In the genomic region with DNA sequence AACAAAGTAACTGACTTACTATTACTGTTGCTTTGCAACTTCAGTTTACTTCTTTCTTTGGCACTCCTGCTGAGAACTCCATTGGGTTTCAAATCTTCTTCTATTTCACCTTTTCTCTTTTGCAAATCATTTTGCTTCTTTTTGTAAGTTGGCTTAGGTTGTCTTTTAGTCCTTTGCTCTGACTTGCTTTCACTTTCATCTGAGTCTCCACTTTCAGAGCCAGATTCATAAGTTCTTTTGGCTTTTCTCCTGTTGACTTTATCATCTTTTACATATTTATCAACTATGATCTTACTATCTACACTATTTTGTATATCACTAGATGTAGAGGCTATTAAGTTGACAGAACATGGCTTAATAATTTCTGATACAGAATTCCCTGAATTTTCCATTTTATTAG, we compare ENCODE assay signal across 8 cellular contexts.
DNase-seq lines count a peak whose midpoint lies in the region; ATAC-seq and TF ChIP-seq lines count a peak whose summit lies in the region.
"Had no signal": no experiment of that assay in that cellular context is flagged by ENCODE, and none has a peak within 500 bp of the region (broad histone marks: within the 10 kb centered on the region; RNA-seq: fewer than 3 reads in every experiment).

No MANE protein-coding gene starts in this region.

- H3K9ac ChIP-seq in MM.1S (ENCODE audit: low read length) (no peak overlapping the region; the same call in 1 of the 2 replicates), endocrine pancreas (ENCODE audit: control insufficient read depth, insufficient read depth, low read length) (no peak overlapping the region)

- DNase-seq in MM.1S (peak; percentile 68), sigmoid colon (no peak), NCI-H2196 treated with DMSO at 0.1 percent for 48 hours (lab: John Stamatoyannopoulos, UW; ENCODE audit: unreplicated experiment) (no peak)
- DNase-seq: NCI-H2029 had no signal

- H3K9me3 ChIP-seq in MM.1S (replicated peaks; ENCODE audit: insufficient read depth, low read length) (no peaks in the 10 kb centered on the region), endocrine pancreas (ENCODE audit: control insufficient read depth, low read length) (no peaks in the 10 kb centered on the region), sigmoid colon (no peaks in the 10 kb centered on the region)

- H3K36me3 ChIP-seq in MM.1S (replicated peaks; ENCODE audit: insufficient read depth, low read length), result no peaks in the 10 kb centered on the region
- no peaks in the 10 kb centered on the region for H3K36me3 ChIP-seq in endocrine pancreas (ENCODE audit: control insufficient read depth, insufficient read depth, low read length)
- H3K36me3 ChIP-seq in sigmoid colon, result peaks cover 0 to 12% (median 2%) of the 10 kb centered on the region in 4 donors

- TF ChIP-seq POLR2A in sigmoid colon (IDR thresholded peaks at IDR 0.05), result no peak

- H3K4me3 ChIP-seq in MM.1S (ENCODE audit: low read length) (peak overlapping the region; percentile 3; the same call in 1 of the 2 replicates), endocrine pancreas (ENCODE audit: control insufficient read depth, insufficient read depth, low read length) (peak overlapping the region; percentile 1), sigmoid colon (peak overlapping the region in 1 of 4 donors; percentile 5)

- H2AFZ ChIP-seq in MM.1S (ENCODE audit: low read length), result no peak overlapping the region

- H3K4me2 ChIP-seq in MM.1S (ENCODE audit: low read depth, low read length), result peak overlapping the region; percentile 68

- H3K27me3 ChIP-seq in MM.1S (replicated peaks; ENCODE audit: insufficient read depth, low read length) (no peaks in the 10 kb centered on the region), endocrine pancreas (ENCODE audit: control insufficient read depth, insufficient read depth, low read length) (no peaks in the 10 kb centered on the region), sigmoid colon (no peaks in the 10 kb centered on the region)

- TF ChIP-seq CTCF in MM.1S (IDR thresholded peaks at IDR 0.05; ENCODE audit: low read length) (no peak), sigmoid colon (IDR thresholded peaks at IDR 0.05) (no peak)

- no peaks in the 10 kb centered on the region for H3K9me2 ChIP-seq in MM.1S (replicated peaks; ENCODE audit: insufficient read depth, low read length)

- no peak for TF ChIP-seq EP300 in sigmoid colon (IDR thresholded peaks at IDR 0.05)

- intact Hi-C loops in sigmoid colon (cut with DNase I), result loop anchor here (5.0 kb wide), 3 partner anchors 39 to 506 kb away; no protein-coding TSS in a partner anchor

- peak; percentile 21 for ATAC-seq in GM19351 (IDR thresholded peaks at IDR 0.05; ENCODE audit: unreplicated experiment)
- ATAC-seq in GM18861 (IDR thresholded peaks at IDR 0.05; ENCODE audit: unreplicated experiment), result no peak
- no peak for ATAC-seq in GM21515 (IDR thresholded peaks at IDR 0.05; ENCODE audit: unreplicated experiment)

- peaks cover 57% of the 10 kb centered on the region for H3K79me2 ChIP-seq in MM.1S (ENCODE audit: low read length)

- H3F3A ChIP-seq in MM.1S (ENCODE audit: insufficient read depth, low read length), result peaks cover 33% of the 10 kb centered on the region

- peak overlapping the region; percentile 77 for H3K27ac ChIP-seq in MM.1S (ENCODE audit: low read length)
- peak overlapping the region; percentile 53 to 79 (median 72) for H3K27ac ChIP-seq in sigmoid colon

- H4K20me1 ChIP-seq in MM.1S (ENCODE audit: insufficient read depth, low read length), result no peaks in the 10 kb centered on the region

- H3K4me1 ChIP-seq in MM.1S (ENCODE audit: low read length) (peaks cover 54% of the 10 kb centered on the region), endocrine pancreas (ENCODE audit: control insufficient read depth, insufficient read depth, low read length) (peaks cover 63% of the 10 kb centered on the region), sigmoid colon (peaks cover 0 to 64% (median 49%) of the 10 kb centered on the region in 4 donors)
